ENCODE assay signal across 10 cellular contexts in genomic region chr4:87108142-87108546, GRCh38.
DNase-seq lines count a peak whose midpoint lies in the region; ATAC-seq and TF ChIP-seq lines count a peak whose summit lies in the region.
"Had no signal": no experiment of that assay in that cellular context is flagged by ENCODE, and none has a peak within 500 bp of the region (broad histone marks: within the 10 kb centered on the region; RNA-seq: fewer than 3 reads in every experiment).

No MANE protein-coding gene starts in this region.

- H3K27me3 ChIP-seq in mammary epithelial cell (ENCODE audit: insufficient read depth, low read length) (no peaks in the 10 kb centered on the region), right lobe of liver (no peaks in the 10 kb centered on the region), vagina (no peaks in the 10 kb centered on the region)

- H3K27ac ChIP-seq in mammary epithelial cell (ENCODE audit: insufficient read depth, low read depth, low read length) (peak overlapping the region; percentile 18), right lobe of liver (no peak overlapping the region), vagina (peak overlapping the region; percentile 81)

- peak; percentile 47 to 62 (median 58) for ATAC-seq in right lobe of liver
- ATAC-seq: activated CD4-positive, CD25-positive, alpha-beta regulatory T cell treated with anti-CD3 and anti-CD28 coated beads, Interleukin-2, amount 50 U/mL, for 24 hours had no signal

- WGBS in mammary epithelial cell (ENCODE audit: low coverage, missing lambda C conversion rate), result 47% methylated on average over 5 of the region's 5 CpGs
- 63% methylated on average over 5 of the region's 5 CpGs for WGBS in right lobe of liver (ENCODE audit: insufficient coverage, low coverage, low lambda C conversion rate, missing lambda C conversion rate)

- H3K9me3 ChIP-seq in mammary epithelial cell (replicated peaks; ENCODE audit: insufficient read depth, low read length), result no peaks in the 10 kb centered on the region
- no peaks in the 10 kb centered on the region for H3K9me3 ChIP-seq in right lobe of liver
- no peaks in the 10 kb centered on the region for H3K9me3 ChIP-seq in vagina

- intact Hi-C loops in mammary epithelial cell (cut with micrococcal nuclease), result no loop called here
- intact Hi-C loops in right lobe of liver (cut with DNase I), result no loop called here
- intact Hi-C loops in vagina (cut with DNase I), result no loop called here
- intact Hi-C loops in posterior cingulate gyrus (cut with DNase I), result no loop called here

- no TSS peak for BruUV-seq in mammary epithelial cell (replicated peaks; lab: Mats Ljungman, UMichigan)

- no peaks in the 10 kb centered on the region for H3K79me2 ChIP-seq in mammary epithelial cell (ENCODE audit: insufficient read depth, low read length)

- H3K4me3 ChIP-seq in mammary epithelial cell (replicated peaks in 1 of 3; ENCODE audit: insufficient read depth in 1 of 3, low read depth in 2 of 3, low read length in 3 of 3), result no peak overlapping the region
- no peak overlapping the region for H3K4me3 ChIP-seq in right lobe of liver
- H3K4me3 ChIP-seq in vagina, result no peak overlapping the region

- no peaks in the 10 kb centered on the region for H4K20me1 ChIP-seq in mammary epithelial cell (ENCODE audit: insufficient read depth, low read length)

- H2AFZ ChIP-seq in mammary epithelial cell (ENCODE audit: low read depth, low read length), result no peak overlapping the region

- H3K36me3 ChIP-seq in mammary epithelial cell (ENCODE audit: insufficient read depth, low read length) (peaks cover 10% of the 10 kb centered on the region), right lobe of liver (peaks cover 0 to 52% (median 6%) of the 10 kb centered on the region in 4 donors), vagina (peaks cover 0 to 22% of the 10 kb centered on the region in 2 donors)

- no peak for TF ChIP-seq POLR2A in right lobe of liver (IDR thresholded peaks at IDR 0.05)
- TF ChIP-seq POLR2A in vagina (IDR thresholded peaks at IDR 0.05), result no peak

- H3K9ac ChIP-seq in mammary epithelial cell (ENCODE audit: insufficient read depth, low read length), result no peak overlapping the region

- H3K4me2 ChIP-seq in mammary epithelial cell (ENCODE audit: insufficient read depth, low read depth, low read length), result peak overlapping the region; percentile 13

- dilution Hi-C loops in mammary epithelial cell (cut with HindIII; ENCODE audit: low sequenced_read_pairs), result loop anchor here (5.0 kb wide), 2 partner anchors 66 to 186 kb away; no protein-coding TSS in a partner anchor

- TF ChIP-seq CTCF in mammary epithelial cell (conservative IDR thresholded peaks at IDR 0.05 in 1 of 2, IDR thresholded peaks at IDR 0.05 in 1 of 2; ENCODE audit: extremely low read depth in 1 of 2, insufficient read depth in 1 of 2, low read depth in 1 of 2, low read length in 2 of 2) (no peak), right lobe of liver (IDR thresholded peaks at IDR 0.05) (no peak), vagina (IDR thresholded peaks at IDR 0.05) (no peak)

- CTCF ChIA-PET in mammary epithelial cell (lab: Charles Lee; ENCODE audit: low non-redundant PET), result no interaction called here

- DNase-seq in stimulated activated CD4-positive, alpha-beta T cell treated with anti-CD3 and anti-CD28 coated beads, Interleukin-1b, Interleukin-23, amount 100 ng/mL, for 48 hours, result peak; percentile 31
- no peak for DNase-seq in stimulated activated CD4-positive, alpha-beta T cell treated with anti-CD3 and anti-CD28 coated beads, Interleukin-2, amount 100 ng/mL, for 48 hours
- DNase-seq in mammary epithelial cell (peak; percentile 59), right lobe of liver (no peak), vagina (ENCODE audit: extremely low spot score in 2 of 2) (no peak), posterior cingulate gyrus (no peak), cerebellar nuclear complex (lab: John Stamatoyannopoulos, UW) (no peak), NCI-H2227 (lab: John Stamatoyannopoulos, UW; ENCODE audit: unreplicated experiment) (no peak)
- DNase-seq: COR-L47 had no signal

- in situ Hi-C loops in mammary epithelial cell (cut with MboI; ENCODE audit: low sequenced_read_pairs in 2 of 2), result no loop called here

- H3K4me1 ChIP-seq in mammary epithelial cell (ENCODE audit: insufficient read depth, low read length) (peaks cover 27% of the 10 kb centered on the region), right lobe of liver (peaks cover 0 to 20% (median 0%) of the 10 kb centered on the region in 4 donors), vagina (peaks cover 46% of the 10 kb centered on the region)

Comparison
In these comparisons a context has a peak if more than half of its experiments do, and no peak if none do; other contexts are left out.
1. DNase-seq: peak in stimulated activated CD4-positive, alpha-beta T cell treated with anti-CD3 and anti-CD28 coated beads, Interleukin-1b, Interleukin-23, amount 100 ng/mL, for 48 hours (single experiment) and mammary epithelial cell (single experiment); none in stimulated activated CD4-positive, alpha-beta T cell treated with anti-CD3 and anti-CD28 coated beads, Interleukin-2, amount 100 ng/mL, for 48 hours (0 of 2), right lobe of liver (0 of 3), vagina (0 of 2), posterior cingulate gyrus (0 of 10), cerebellar nuclear complex (0 of 2) and NCI-H2227 (single experiment).
2. H3K27ac ChIP-seq: peak in mammary epithelial cell (single experiment) and vagina (single experiment); none in right lobe of liver (0 of 3).